10 cellular contexts compared by ENCODE assay signal in genomic region chr12:51589557-51590176, GRCh38. TPM values are rescaled to one million over a fixed set of nuclear protein-coding genes. Genes with fewer than 3 reads are reported as not detected.
DNase-seq lines count a peak whose midpoint lies in the region; ATAC-seq, FAIRE-seq and TF ChIP-seq lines count a peak whose summit lies in the region.
"Had no signal": no experiment of that assay in that cellular context is flagged by ENCODE, and none has a peak within 500 bp of the region (broad histone marks: within the 10 kb centered on the region; RNA-seq: fewer than 3 reads in every experiment).

No MANE protein-coding gene starts in this region.

- H3K4me1 ChIP-seq in ACC112 (ENCODE audit: control insufficient read depth, insufficient read depth, low read length, unreplicated experiment) (peaks cover 11% of the 10 kb centered on the region), SJCRH30 (no peaks in the 10 kb centered on the region)

- TF ChIP-seq POLR2A in H54 (IDR thresholded peaks at IDR 0.05; ENCODE audit: low read depth, low read length), result no peak

- H3K27ac Mint-ChIP-seq in activated CD8-positive, alpha-beta T cell treated with anti-CD3 and anti-CD28 coated beads for 36 hours, result no peak overlapping the region
- H3K27ac Mint-ChIP-seq in memory B cell, result peak overlapping the region; percentile 45

- peaks cover 11% of the 10 kb centered on the region for H3K79me2 ChIP-seq in ACC112 (ENCODE audit: control insufficient read depth, insufficient read depth, low read length, unreplicated experiment)

- peak overlapping the region; percentile 79 for H3K4me3 Mint-ChIP-seq in activated CD8-positive, alpha-beta T cell treated with anti-CD3 and anti-CD28 coated beads for 36 hours
- H3K4me3 Mint-ChIP-seq in memory B cell, result peak overlapping the region; percentile 85

- peaks cover 50% of the 10 kb centered on the region for H3K27me3 Mint-ChIP-seq in activated CD8-positive, alpha-beta T cell treated with anti-CD3 and anti-CD28 coated beads for 36 hours
- peaks cover 33% of the 10 kb centered on the region for H3K27me3 Mint-ChIP-seq in memory B cell

- no peak for DNase-seq in H54 (ENCODE audit: insufficient read length, low spot score)
- DNase-seq in activated CD8-positive, alpha-beta T cell treated with anti-CD3 and anti-CD28 coated beads for 36 hours, result no peak
- DNase-seq in memory B cell (ENCODE audit: low spot score in 2 of 2), result no peak
- no peak for DNase-seq in NCI-H524 (lab: John Stamatoyannopoulos, UW)
- DNase-seq in NCI-H345 (lab: John Stamatoyannopoulos, UW), result no peak
- no peak for DNase-seq in SJCRH30
- DNase-seq: retina had no signal

- peak; percentile 15 for FAIRE-seq in H54 (lab: Jason Lieb, UNC)

- POLR2A ChIA-PET in activated CD8-positive, alpha-beta T cell treated with anti-CD3 and anti-CD28 coated beads for 36 hours (lab: Charles Lee), result interaction anchor here (0.6 kb wide), 1 partner anchor 24 kb away, joined by 3 read pairs; no protein-coding TSS in a partner anchor

- no peaks in the 10 kb centered on the region for H3K9me3 ChIP-seq in SJCRH30 (replicated peaks)

- peaks cover 13% of the 10 kb centered on the region for H3K4me1 Mint-ChIP-seq in activated CD8-positive, alpha-beta T cell treated with anti-CD3 and anti-CD28 coated beads for 36 hours (ENCODE audit: low read depth)
- H3K4me1 Mint-ChIP-seq in memory B cell, result peaks cover 22% of the 10 kb centered on the region

- no peak overlapping the region for H3K27ac ChIP-seq in ACC112 (ENCODE audit: low read depth, low read length)
- H3K27ac ChIP-seq in SJCRH30, result no peak overlapping the region

- H2AFZ ChIP-seq in ACC112 (ENCODE audit: low read length, unreplicated experiment), result no peak overlapping the region

- H3K4me3 ChIP-seq in ACC112 (ENCODE audit: low read depth, low read length) (peak overlapping the region; percentile 72), SJCRH30 (no peak overlapping the region)

- no peaks in the 10 kb centered on the region for H3K36me3 Mint-ChIP-seq in activated CD8-positive, alpha-beta T cell treated with anti-CD3 and anti-CD28 coated beads for 36 hours (ENCODE audit: low read depth)
- no peaks in the 10 kb centered on the region for H3K36me3 Mint-ChIP-seq in memory B cell

- no peak for TF ChIP-seq CTCF in activated CD8-positive, alpha-beta T cell treated with anti-CD3 and anti-CD28 coated beads for 36 hours (IDR thresholded peaks at IDR 0.05)

- intact Hi-C loops in activated CD8-positive, alpha-beta T cell treated with anti-CD3 and anti-CD28 coated beads for 36 hours (cut with micrococcal nuclease), result no loop called here

- H3K36me3 ChIP-seq in ACC112 (ENCODE audit: insufficient read depth, low read length) (no peaks in the 10 kb centered on the region), SJCRH30 (no peaks in the 10 kb centered on the region)

- ATAC-seq in activated CD8-positive, alpha-beta T cell treated with anti-CD3 and anti-CD28 coated beads for 36 hours, result no peak
- no peak for ATAC-seq in memory B cell (ENCODE audit: low read depth)
- no peak for ATAC-seq in HG03442 (IDR thresholded peaks at IDR 0.05; ENCODE audit: unreplicated experiment)
- ATAC-seq: Right ventricle myocardium inferior had no signal

- H3K27me3 ChIP-seq in ACC112 (ENCODE audit: insufficient read depth, low read length) (no peaks in the 10 kb centered on the region), SJCRH30 (peaks cover 10% of the 10 kb centered on the region)

- H3K9me3 Mint-ChIP-seq in activated CD8-positive, alpha-beta T cell treated with anti-CD3 and anti-CD28 coated beads for 36 hours, result no peaks in the 10 kb centered on the region
- H3K9me3 Mint-ChIP-seq in memory B cell, result no peaks in the 10 kb centered on the region

- CTCF ChIA-PET in activated CD8-positive, alpha-beta T cell treated with anti-CD3 and anti-CD28 coated beads for 36 hours (lab: Charles Lee), result interaction anchor here (0.7 to 1.1 kb wide), 3 partner anchors 13 to 226 kb away, joined by 3 read pairs; no protein-coding TSS in a partner anchor

RNA-seq across cellular contexts. Expression of gene SCN8A, which starts 1.4 kb away (rescaled TPM):
- total RNA-seq in activated CD8-positive, alpha-beta T cell treated with anti-CD3 and anti-CD28 coated beads for 36 hours, result under 1 TPM; 0.77 to 0.78 TPM
- total RNA-seq in SJCRH30 (2014; rRNA removed; shearing (Covaris generic)), result 0.33 and 0.67 TPM in 2 replicates
